1 cellular context compared by ENCODE assay signal in genomic region chr14:41986083-41986645, GRCh38.
TF ChIP-seq lines count a peak whose summit lies in the region.

No MANE protein-coding gene starts in this region.

TF ChIP-seq in GM12878, 131 proteins besides CTCF, POLR2A, EP300 and RAD21 (continued from another document):
- TF ChIP-seq TCF12 (IDR thresholded peaks at IDR 0.05; ENCODE audit: low read depth, low read length), result no peak
- TF ChIP-seq IKZF2 (IDR thresholded peaks at IDR 0.05), result peak; percentile 66 to 81; a peak in 3 of 4 replicates
TF ChIP-seq in GM12878: peak in this region for 9.
